Comparison of ENCODE assay signal across 8 cellular contexts in the genomic region with DNA sequence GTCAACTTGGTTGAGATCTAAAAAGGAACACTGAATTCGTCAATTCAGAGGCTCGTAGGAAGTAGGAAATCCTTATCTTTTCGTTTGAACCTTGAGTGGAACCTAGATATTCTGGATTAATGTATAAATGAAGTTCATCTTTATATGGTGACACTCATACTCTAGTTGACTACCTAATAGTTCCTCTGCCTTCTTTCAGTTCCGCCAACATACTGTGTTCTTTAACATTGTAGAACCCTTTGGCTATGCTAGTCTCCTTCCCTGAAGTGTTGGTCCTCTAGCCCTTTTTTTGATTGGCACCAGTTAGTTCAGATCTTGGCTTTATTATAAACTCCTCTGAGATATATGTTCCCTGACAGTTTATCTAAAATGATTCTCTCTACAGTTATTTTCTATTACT. TPM values are rescaled to one million over a fixed set of nuclear protein-coding genes. Genes with fewer than 3 reads are reported as not detected.
A peak's percentile ranks its signal among the peaks of the same experiment; 100 is the strongest.
DNase-seq lines count a peak whose midpoint lies in the region; ATAC-seq and TF ChIP-seq lines count a peak whose summit lies in the region.

No MANE protein-coding gene starts in this region.

- POLR2A ChIA-PET in CD8-positive, alpha-beta memory T cell (lab: Charles Lee): interaction anchor here (1.4 to 5.6 kb wide), 4 partner anchors 8 to 27 kb away, joined by 3 to 163 read pairs (median 15); no protein-coding TSS in a partner anchor

- peaks cover 5 to 66% (median 10%) of the 10 kb centered on the region in 3 donors for H3K36me3 Mint-ChIP-seq in CD8-positive, alpha-beta memory T cell

- no peak for TF ChIP-seq POLR2A in esophagus muscularis mucosa (IDR thresholded peaks at IDR 0.05; ENCODE audit: low read depth)

- peaks cover 28% of the 10 kb centered on the region for H3K4me1 ChIP-seq in CD8-positive, alpha-beta memory T cell (ENCODE audit: insufficient read depth, low read length)
- H3K4me1 ChIP-seq in NT2/D1 (ENCODE audit: insufficient read depth, insufficient read length) (peaks cover 3% of the 10 kb centered on the region), esophagus muscularis mucosa (peaks cover 30 to 44% (median 42%) of the 10 kb centered on the region in 4 donors), parathyroid adenoma (peaks cover 5% of the 10 kb centered on the region)

- 72% methylated on average over 4 of the region's 4 CpGs for WGBS in esophagus muscularis mucosa

- no peak overlapping the region for H3K4me3 Mint-ChIP-seq in CD8-positive, alpha-beta memory T cell

- peaks cover 45 to 65% (median 64%) of the 10 kb centered on the region in 3 donors for H3K4me1 Mint-ChIP-seq in CD8-positive, alpha-beta memory T cell

- H3K27me3 ChIP-seq in CD8-positive, alpha-beta memory T cell (ENCODE audit: insufficient read depth, low read length, poor library complexity, severe bottlenecking): no peaks in the 10 kb centered on the region
- H3K27me3 ChIP-seq in NT2/D1 (ENCODE audit: insufficient read depth, insufficient read length) (no peaks in the 10 kb centered on the region), esophagus muscularis mucosa (no peaks in the 10 kb centered on the region), parathyroid adenoma (ENCODE audit: control insufficient read depth, insufficient read depth, low read length) (no peaks in the 10 kb centered on the region)

- peak overlapping the region; percentile 97 for H3K9ac ChIP-seq in NT2/D1 (ENCODE audit: insufficient read length, low read depth)
- H3K9ac ChIP-seq in parathyroid adenoma: no peak overlapping the region

- H3K27me3 Mint-ChIP-seq in CD8-positive, alpha-beta memory T cell: no peaks in the 10 kb centered on the region

- H3K27ac Mint-ChIP-seq in CD8-positive, alpha-beta memory T cell: no peak overlapping the region

- H3K9me3 Mint-ChIP-seq in CD8-positive, alpha-beta memory T cell: no peaks in the 10 kb centered on the region

- H3K27ac ChIP-seq in CD8-positive, alpha-beta memory T cell (ENCODE audit: low read depth, low read length): peak overlapping the region; percentile 88
- H3K27ac ChIP-seq in esophagus muscularis mucosa (replicated peaks in 1 of 4): peak overlapping the region; percentile 90 to 95 (median 94)
- peak overlapping the region; percentile 88 for H3K27ac ChIP-seq in parathyroid adenoma

- peaks cover 16% of the 10 kb centered on the region for H3K79me2 ChIP-seq in parathyroid adenoma

- H3K36me3 ChIP-seq in CD8-positive, alpha-beta memory T cell (ENCODE audit: insufficient read depth, low read length): peaks cover 5% of the 10 kb centered on the region
- H3K36me3 ChIP-seq in NT2/D1 (ENCODE audit: insufficient read depth, insufficient read length, low read length): peaks cover 22% of the 10 kb centered on the region
- peaks cover 0 to 18% (median 10%) of the 10 kb centered on the region in 4 donors for H3K36me3 ChIP-seq in esophagus muscularis mucosa
- no peaks in the 10 kb centered on the region for H3K36me3 ChIP-seq in parathyroid adenoma (ENCODE audit: control insufficient read depth, insufficient read depth, low read length)

- TF ChIP-seq CTCF in esophagus muscularis mucosa (IDR thresholded peaks at IDR 0.05): no peak
- no peak for TF ChIP-seq CTCF in parathyroid adenoma (IDR thresholded peaks at IDR 0.05)

- ATAC-seq in GM18517 (IDR thresholded peaks at IDR 0.05; ENCODE audit: unreplicated experiment): no peak

- no peak overlapping the region for H2AFZ ChIP-seq in parathyroid adenoma

- H3K4me2 ChIP-seq in parathyroid adenoma (ENCODE audit: low read length): peak overlapping the region; percentile 68

- no peaks in the 10 kb centered on the region for H3K9me3 ChIP-seq in CD8-positive, alpha-beta memory T cell (ENCODE audit: low read length)
- H3K9me3 ChIP-seq in NT2/D1 (ENCODE audit: insufficient read depth, low read length) (no peaks in the 10 kb centered on the region), esophagus muscularis mucosa (no peaks in the 10 kb centered on the region), parathyroid adenoma (ENCODE audit: control insufficient read depth, low read length) (no peaks in the 10 kb centered on the region)

- H3K4me3 ChIP-seq in CD8-positive, alpha-beta memory T cell (ENCODE audit: low read length): peak overlapping the region; percentile 92
- H3K4me3 ChIP-seq in NT2/D1 (ENCODE audit: insufficient read length, low read depth): peak overlapping the region; percentile 93
- H3K4me3 ChIP-seq in esophagus muscularis mucosa: peak overlapping the region; percentile 68 to 82 (median 77)
- peak overlapping the region; percentile 72 for H3K4me3 ChIP-seq in parathyroid adenoma (ENCODE audit: low read depth, low read length)

- TF ChIP-seq EP300 in esophagus muscularis mucosa (IDR thresholded peaks at IDR 0.05): no peak

- CTCF ChIA-PET in CD8-positive, alpha-beta memory T cell (lab: Charles Lee): interaction anchor here (2.8 to 7.3 kb wide), 3 partner anchors 13 to 27 kb away, joined by 18 to 160 read pairs (median 19); no protein-coding TSS in a partner anchor

- DNase-seq in CD8-positive, alpha-beta memory T cell: no peak
- DNase-seq in NT2/D1 (ENCODE audit: low read depth, low spot score) (no peak), esophagus muscularis mucosa (ENCODE audit: extremely low spot score) (no peak), NCI-H1105 treated with DMSO at 0.1 percent for 48 hours (lab: John Stamatoyannopoulos, UW) (no peak), dedifferentiated amniotic fluid mesenchymal stem cell (ENCODE audit: extremely low spot score) (no peak)
- no peak for DNase-seq in activated CD4-positive, alpha-beta T cell treated with anti-CD3 and anti-CD28 coated beads for 4 hours

- intact Hi-C loops in esophagus muscularis mucosa (cut with DNase I): loop anchor here (10.0 kb wide), 1 partner anchor 440 kb away; the partner anchor contains the start of gene DDX10

RNA-seq across cellular contexts. Expression of gene ATM, which starts 1.5 kb away (rescaled TPM):
- 10 to 100 TPM; 76.0 to 77.1 TPM for total RNA-seq in CD8-positive, alpha-beta memory T cell
- polyA plus RNA-seq in CD8-positive, alpha-beta memory T cell: 87.1 TPM
- total RNA-seq in esophagus muscularis mucosa: 10 to 100 TPM; 28.3 to 73.1 (median 34.1) TPM

RNA-seq across cellular contexts. Expression of gene NPAT, which starts 1.9 kb away (rescaled TPM):
- 10 to 100 TPM; 38.9 to 39.7 TPM for total RNA-seq in CD8-positive, alpha-beta memory T cell
- 39.6 TPM for polyA plus RNA-seq in CD8-positive, alpha-beta memory T cell
- total RNA-seq in esophagus muscularis mucosa: 10 to 100 TPM; 10.4 to 13.7 (median 10.7) TPM
